Comparison of ENCODE assay signal across 10 cellular contexts in genomic region chr6:138577151-138577915, GRCh38.
DNase-seq lines count a peak whose midpoint lies in the region; ATAC-seq, FAIRE-seq and TF ChIP-seq lines count a peak whose summit lies in the region.
"Had no signal": no experiment of that assay in that cellular context is flagged by ENCODE, and none has a peak within 500 bp of the region (broad histone marks: within the 10 kb centered on the region; RNA-seq: fewer than 3 reads in every experiment).

No MANE protein-coding gene starts in this region.

- TF ChIP-seq RAD21 in K562 (CRISPR knock-in tag; conservative IDR thresholded peaks at IDR 0.05 in 1 of 2, IDR thresholded peaks at IDR 0.05 in 1 of 2): no peak

- BruUV-seq in K562 (replicated peaks; lab: Mats Ljungman, UMichigan): no TSS peak

- FAIRE-seq in K562 (lab: Jason Lieb, UNC): no peak

- no peaks in the 10 kb centered on the region for H4K20me1 ChIP-seq in K562 (replicated peaks; ENCODE audit: control insufficient read depth, insufficient read depth, low read length)

- H3K9me3 ChIP-seq in K562 (replicated peaks; ENCODE audit: control insufficient read depth, insufficient read depth, low read depth, low read length) (no peaks in the 10 kb centered on the region), upper lobe of left lung (no peaks in the 10 kb centered on the region)
- H3K9me3 ChIP-seq: stomach had no signal

- WGBS in K562 (ENCODE audit: insufficient coverage, low coverage, missing lambda C conversion rate): 1% methylated on average over 9 of the region's 9 CpGs
- WGBS in upper lobe of left lung, 2 donors: 67 to 75% methylated on average over 9 of the region's 9 CpGs

- CTCF ChIA-PET in K562 (lab: Yijun Ruan, JAX; ENCODE audit: low intra/inter-chr PET ratio): no interaction called here

- no peaks in the 10 kb centered on the region for H3K79me2 ChIP-seq in K562 (ENCODE audit: control insufficient read depth, insufficient read depth, low read length)

- no peak for TF ChIP-seq POLR2A in K562 (conservative IDR thresholded peaks at IDR 0.05)
- no peak for TF ChIP-seq POLR2A in upper lobe of left lung (IDR thresholded peaks at IDR 0.05)

- no peaks in the 10 kb centered on the region for H3K9me1 ChIP-seq in K562 (ENCODE audit: control insufficient read depth, insufficient read depth, low read length)

- in situ Hi-C loops in K562 (cut with MboI): loop anchor here (5.0 kb wide), 1 partner anchor 460 kb away; no protein-coding TSS in a partner anchor

- H3K36me3 ChIP-seq in K562 (ENCODE audit: control insufficient read depth, insufficient read depth, low read length) (no peaks in the 10 kb centered on the region), upper lobe of left lung (no peaks in the 10 kb centered on the region)
- H3K36me3 ChIP-seq: stomach had no signal

- TF ChIP-seq EP300 in K562 (IDR thresholded peaks at IDR 0.05; ENCODE audit: low read length): no peak
- no peak for TF ChIP-seq EP300 in upper lobe of left lung (IDR thresholded peaks at IDR 0.05)

- H3K27ac ChIP-seq in K562 (ENCODE audit: extremely low read depth, low read depth, low read length) (no peak overlapping the region), upper lobe of left lung (no peak overlapping the region)
- H3K27ac ChIP-seq: stomach had no signal

- no peak overlapping the region for H3K4me2 ChIP-seq in K562 (ENCODE audit: insufficient read depth, low read length)

- no peak for TF ChIP-seq CTCF in K562 (IDR thresholded peaks at IDR 0.05 in 2 of 3, conservative IDR thresholded peaks at IDR 0.05 in 1 of 3; ENCODE audit: insufficient read depth in 2 of 3, low read depth in 1 of 3, low read length in 3 of 3)
- TF ChIP-seq CTCF in upper lobe of left lung (IDR thresholded peaks at IDR 0.05): no peak

- POLR2A ChIA-PET in K562 (lab: Yijun Ruan, JAX): interaction anchor here (0.6 kb wide), 1 partner anchor 30 kb away, joined by 3 read pairs; no protein-coding TSS in a partner anchor

- no peak overlapping the region for H3K9ac ChIP-seq in K562 (ENCODE audit: insufficient read depth in 1 of 2, low read depth in 2 of 2, low read length in 2 of 2)

- H3K4me1 ChIP-seq in K562 (replicated peaks in 1 of 2; ENCODE audit: control insufficient read depth in 2 of 2, insufficient read depth in 2 of 2, low read length in 2 of 2) (no peaks in the 10 kb centered on the region), upper lobe of left lung (peaks cover 0 to 8% (median 0%) of the 10 kb centered on the region in 4 donors)

- H3K4me3 ChIP-seq in K562: no peak overlapping the region
- no peak overlapping the region for H3K4me3 ChIP-seq in upper lobe of left lung
- H3K4me3 ChIP-seq: stomach had no signal

- H3K27me3 ChIP-seq in K562 (ENCODE audit: control insufficient read depth in 2 of 2, insufficient read depth in 2 of 2, low read length in 2 of 2) (peaks cover 39 to 49% of the 10 kb centered on the region in 2 experiments), upper lobe of left lung (no peaks in the 10 kb centered on the region)
- H3K27me3 ChIP-seq: stomach had no signal

- peak; percentile 58 for ATAC-seq in Right ventricle myocardium superior (ENCODE audit: poor library complexity)
- ATAC-seq in K562: no peak; the same call in 2 of the 3 replicates
- peak; percentile 44 to 74 for ATAC-seq in upper lobe of left lung (ENCODE audit: low FRiP score in 2 of 2)
- ATAC-seq in GM19467 (IDR thresholded peaks at IDR 0.05; ENCODE audit: unreplicated experiment): no peak
- ATAC-seq in HG03097 (IDR thresholded peaks at IDR 0.05; ENCODE audit: low FRiP score, unreplicated experiment): no peak

- intact Hi-C loops in Right ventricle myocardium superior (cut with DNase I): no loop called here
- intact Hi-C loops in cardiac septum (cut with DNase I): no loop called here
- intact Hi-C loops in K562 (cut with micrococcal nuclease): no loop called here

- no peak overlapping the region for H2AFZ ChIP-seq in K562 (ENCODE audit: low read depth, low read length)

- no peak for DNase-seq in Right ventricle myocardium superior
- no peak for DNase-seq in cardiac septum (ENCODE audit: low spot score)
- DNase-seq in NCI-H2171 (lab: John Stamatoyannopoulos, UW): peak; percentile 55
- no peak for DNase-seq in K562 (ENCODE audit: extremely low read depth in 1 of 4, low spot score in 3 of 4)
- DNase-seq in upper lobe of left lung: peak in 1 of 2 donors; percentile 66
- no peak for DNase-seq in RPMI8226
- DNase-seq: hippocampal formation, stomach had no signal

TF ChIP-seq in K562, 482 proteins besides CTCF, POLR2A, EP300 and RAD21:
- TF ChIP-seq YBX1 (IDR thresholded peaks at IDR 0.05) (no peak), NR0B1 (IDR thresholded peaks at IDR 0.05; ENCODE audit: partially characterized antibody) (no peak), FOSL1 (tag; conservative IDR thresholded peaks at IDR 0.05) (0 out of 2 replicates have a peak, but pooled peaks have one; percentile 22), BCLAF1 (IDR thresholded peaks at IDR 0.05; ENCODE audit: borderline replicate concordance in 1 of 2, control insufficient read depth in 1 of 2, low read depth in 2 of 2, low read length in 1 of 2) (no peak), ZBTB2 (IDR thresholded peaks at IDR 0.05) (no peak), ZNF436 (CRISPR knock-in tag; IDR thresholded peaks at IDR 0.05) (no peak)

Comparison
In these comparisons a context has a peak if more than half of its experiments do, and no peak if none do; other contexts are left out.
1. ATAC-seq: peak in Right ventricle myocardium superior (single experiment) and upper lobe of left lung (2 of 2); none in K562 (single experiment), GM19467 (single experiment) and HG03097 (single experiment).